In the genomic region with DNA sequence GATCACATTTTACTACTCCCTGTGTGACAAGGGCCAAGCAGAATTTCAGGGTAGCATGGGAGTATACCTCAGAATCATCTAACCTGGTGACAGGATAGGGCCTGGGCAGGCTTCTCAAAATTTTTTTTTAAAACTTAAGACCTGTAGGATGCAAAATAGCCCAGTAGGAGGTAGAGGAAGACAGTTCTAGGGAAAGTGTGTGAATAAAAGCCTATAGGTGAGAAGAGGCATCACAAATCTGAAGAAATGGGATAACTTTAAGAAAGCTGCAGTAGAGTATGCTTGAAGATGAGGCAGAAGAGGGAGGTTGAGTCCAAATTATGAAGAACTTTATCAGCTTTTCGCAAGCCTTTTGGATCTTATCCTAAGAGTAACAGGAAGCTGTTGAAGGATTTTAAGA, we compare ENCODE assay signal across 10 cellular contexts.
DNase-seq lines count a peak whose midpoint lies in the region; ATAC-seq lines count a peak whose summit lies in the region.
"Had no signal": no experiment of that assay in that cellular context is flagged by ENCODE, and none has a peak within 500 bp of the region (broad histone marks: within the 10 kb centered on the region; RNA-seq: fewer than 3 reads in every experiment).

No MANE protein-coding gene starts in this region.

- ATAC-seq in stimulated activated naive CD8-positive, alpha-beta T cell treated with anti-CD3 and anti-CD28 coated beads, Interleukin-15, amount 100 ng/mL, for 72 hours, result peak; percentile 73
- ATAC-seq in stimulated activated naive CD8-positive, alpha-beta T cell treated with anti-CD3 and anti-CD28 coated beads, Interleukin-15, Interleukin-2, amounts not matched to agents 100 U/mL and 50 U/mL, for 24 hours, result no peak
- peak; percentile 82 for ATAC-seq in effector memory CD8-positive, alpha-beta T cell (replicated peaks)
- ATAC-seq in HG03280 (IDR thresholded peaks at IDR 0.05; ENCODE audit: unreplicated experiment), result no peak

- peaks cover 0 to 1% of the 10 kb centered on the region in 2 donors for H3K9me3 Mint-ChIP-seq in stimulated activated naive CD8-positive, alpha-beta T cell treated with anti-CD3 and anti-CD28 coated beads, Interleukin-15, amount 100 ng/mL, for 72 hours
- H3K9me3 Mint-ChIP-seq in effector memory CD8-positive, alpha-beta T cell, result peaks cover 0 to 3% of the 10 kb centered on the region in 2 donors

- H3K36me3 Mint-ChIP-seq in effector memory CD8-positive, alpha-beta T cell (ENCODE audit: insufficient read depth), result peaks cover 7% of the 10 kb centered on the region

- H3K27me3 Mint-ChIP-seq in stimulated activated naive CD8-positive, alpha-beta T cell treated with anti-CD3 and anti-CD28 coated beads, Interleukin-15, amount 100 ng/mL, for 72 hours, result no peaks in the 10 kb centered on the region
- no peaks in the 10 kb centered on the region for H3K27me3 Mint-ChIP-seq in effector memory CD8-positive, alpha-beta T cell

- H3K4me1 Mint-ChIP-seq in stimulated activated naive CD8-positive, alpha-beta T cell treated with anti-CD3 and anti-CD28 coated beads, Interleukin-15, amount 100 ng/mL, for 72 hours, result peaks cover 15% of the 10 kb centered on the region
- H3K4me1 Mint-ChIP-seq in effector memory CD8-positive, alpha-beta T cell (ENCODE audit: low read depth in 2 of 2), result peaks cover 11 to 30% of the 10 kb centered on the region in 2 donors

- H3K4me3 Mint-ChIP-seq in stimulated activated naive CD8-positive, alpha-beta T cell treated with anti-CD3 and anti-CD28 coated beads, Interleukin-15, amount 100 ng/mL, for 72 hours, result no peak overlapping the region
- no peak overlapping the region for H3K4me3 Mint-ChIP-seq in effector memory CD8-positive, alpha-beta T cell
- H3K4me3 Mint-ChIP-seq: mesothelial cell of epicardium had no signal

- DNase-seq in stimulated activated naive CD8-positive, alpha-beta T cell treated with anti-CD3 and anti-CD28 coated beads, Interleukin-15, amount 100 ng/mL, for 72 hours, result no peak
- DNase-seq in stimulated activated naive CD8-positive, alpha-beta T cell treated with anti-CD3 and anti-CD28 coated beads, Interleukin-15, Interleukin-2, amounts not matched to agents 100 U/mL and 50 U/mL, for 24 hours, result no peak
- DNase-seq in NOMO-1 treated with dmso at 0.1 percent for 144 hours (lab: John Stamatoyannopoulos, UW; ENCODE audit: unreplicated experiment), result peak; percentile 44
- DNase-seq in effector memory CD8-positive, alpha-beta T cell, result no peak
- DNase-seq in NCI-H187 (lab: John Stamatoyannopoulos, UW), result no peak
- no peak for DNase-seq in activated gamma-delta T cell treated with Interleukin-2 at 50 U/mL for 16 hours
- no peak for DNase-seq in activated CD4-positive, alpha-beta T cell treated with anti-CD3 and anti-CD28 coated beads for 48 hours
- DNase-seq: NCI-H2029 treated with DMSO at 0.1 percent for 48 hours had no signal

- H3K27ac Mint-ChIP-seq in stimulated activated naive CD8-positive, alpha-beta T cell treated with anti-CD3 and anti-CD28 coated beads, Interleukin-15, amount 100 ng/mL, for 72 hours, result no peak overlapping the region
- H3K27ac Mint-ChIP-seq in effector memory CD8-positive, alpha-beta T cell, result peak overlapping the region; percentile 6 to 17
- H3K27ac Mint-ChIP-seq: mesothelial cell of epicardium had no signal

Comparison
In these comparisons a context has a peak if more than half of its experiments do, and no peak if none do; other contexts are left out.
1. ATAC-seq: peak in stimulated activated naive CD8-positive, alpha-beta T cell treated with anti-CD3 and anti-CD28 coated beads, Interleukin-15, amount 100 ng/mL, for 72 hours (single experiment) and effector memory CD8-positive, alpha-beta T cell (single experiment); none in stimulated activated naive CD8-positive, alpha-beta T cell treated with anti-CD3 and anti-CD28 coated beads, Interleukin-15, Interleukin-2, amounts not matched to agents 100 U/mL and 50 U/mL, for 24 hours (single experiment) and HG03280 (single experiment).
2. H3K27ac Mint-ChIP-seq: peak in effector memory CD8-positive, alpha-beta T cell (2 of 2); none in stimulated activated naive CD8-positive, alpha-beta T cell treated with anti-CD3 and anti-CD28 coated beads, Interleukin-15, amount 100 ng/mL, for 72 hours (0 of 2).